ENCODE assay signal across 9 cellular contexts in genomic region chr17:35088911-35089845, GRCh38. TPM values are rescaled to one million over a fixed set of nuclear protein-coding genes. Genes with fewer than 3 reads are reported as not detected.
DNase-seq lines count a peak whose midpoint lies in the region; ATAC-seq and TF ChIP-seq lines count a peak whose summit lies in the region.
"Had no signal": no experiment of that assay in that cellular context is flagged by ENCODE, and none has a peak within 500 bp of the region (broad histone marks: within the 10 kb centered on the region; RNA-seq: fewer than 3 reads in every experiment).

No MANE protein-coding gene starts in this region.

- H3K36me3 Mint-ChIP-seq in CD14-positive monocyte = peaks cover 0 to 7% of the 10 kb centered on the region in 2 donors
- H3K36me3 Mint-ChIP-seq in activated CD4-positive, alpha-beta memory T cell treated with anti-CD3 and anti-CD28 coated beads for 36 hours = peaks cover 3% of the 10 kb centered on the region

- H3K4me3 Mint-ChIP-seq in CD14-positive monocyte = peak overlapping the region; percentile 91 to 97
- peak overlapping the region; percentile 91 for H3K4me3 Mint-ChIP-seq in activated CD4-positive, alpha-beta memory T cell treated with anti-CD3 and anti-CD28 coated beads for 36 hours

- POLR2A ChIA-PET in activated CD4-positive, alpha-beta memory T cell treated with anti-CD3 and anti-CD28 coated beads for 36 hours (lab: Charles Lee) = interaction anchor here (0.9 to 2.2 kb wide), 8 partner anchors 15 to 720 kb away, joined by 3 to 24 read pairs (median 6); partner anchors contain the start of genes FNDC8, RFFL and TAF15

- H3K9me3 ChIP-seq in duodenal mucosa (ENCODE audit: control insufficient read depth in 1 of 2, low read length in 2 of 2) (no peaks in the 10 kb centered on the region), lower lobe of right lung (no peaks in the 10 kb centered on the region)

- peaks cover 19 to 30% of the 10 kb centered on the region in 2 donors for H3K4me1 ChIP-seq in duodenal mucosa (ENCODE audit: control insufficient read depth in 1 of 2, insufficient read depth in 2 of 2, low read length in 2 of 2)
- H3K4me1 ChIP-seq in lower lobe of right lung = peaks cover 24% of the 10 kb centered on the region

- H3K4me1 Mint-ChIP-seq in CD14-positive monocyte = peaks cover 30% of the 10 kb centered on the region
- peaks cover 43% of the 10 kb centered on the region for H3K4me1 Mint-ChIP-seq in activated CD4-positive, alpha-beta memory T cell treated with anti-CD3 and anti-CD28 coated beads for 36 hours (ENCODE audit: low read depth)

- intact Hi-C loops in CD14-positive monocyte (cut with micrococcal nuclease) = loop anchor here (1.0 to 5.0 kb wide), 7 partner anchors 26 to 107 kb away; partner anchors contain the start of genes LIG3 (in 1 of the 2) and RFFL (in 1 of the 2)
- intact Hi-C loops in activated CD4-positive, alpha-beta memory T cell treated with anti-CD3 and anti-CD28 coated beads for 36 hours (cut with micrococcal nuclease) = loop anchor here (1.0 to 2.0 kb wide), 11 partner anchors 9 to 154 kb away; partner anchors contain the start of genes LIG3, RAD51D, RFFL and SLFN5
- intact Hi-C loops in lower lobe of right lung (cut with DNase I) = no loop called here

- H3K27ac ChIP-seq in duodenal mucosa (ENCODE audit: low read depth, low read length) = peak overlapping the region; percentile 85
- H3K27ac ChIP-seq in lower lobe of right lung = peak overlapping the region; percentile 93

- ATAC-seq in HG03439 (IDR thresholded peaks at IDR 0.05; ENCODE audit: unreplicated experiment) (peak; percentile 61), lower lobe of right lung (peak; percentile 97 to 98)

- H3K4me3 ChIP-seq in duodenal mucosa (ENCODE audit: low read depth in 1 of 2, low read length in 2 of 2) (peak overlapping the region; percentile 93 to 98), lower lobe of right lung (peak overlapping the region; percentile 92)

- peaks cover 0 to 2% (median 0%) of the 10 kb centered on the region in 3 donors for H3K27me3 Mint-ChIP-seq in CD14-positive monocyte (ENCODE audit: low read depth in 3 of 3)
- no peaks in the 10 kb centered on the region for H3K27me3 Mint-ChIP-seq in activated CD4-positive, alpha-beta memory T cell treated with anti-CD3 and anti-CD28 coated beads for 36 hours

- H3K27me3 ChIP-seq in duodenal mucosa (ENCODE audit: control insufficient read depth in 1 of 2, insufficient read depth in 2 of 2, low read length in 2 of 2) (no peaks in the 10 kb centered on the region), lower lobe of right lung (ENCODE audit: low read depth) (no peaks in the 10 kb centered on the region)

- H3K36me3 ChIP-seq in duodenal mucosa (ENCODE audit: control insufficient read depth in 1 of 2, insufficient read depth in 2 of 2, low read length in 2 of 2) = no peaks in the 10 kb centered on the region
- no peaks in the 10 kb centered on the region for H3K36me3 ChIP-seq in lower lobe of right lung

- H3K9ac ChIP-seq in duodenal mucosa (ENCODE audit: low read depth in 1 of 2, low read length in 2 of 2) = peak overlapping the region; percentile 97 to 98

- CTCF ChIA-PET in activated CD4-positive, alpha-beta memory T cell treated with anti-CD3 and anti-CD28 coated beads for 36 hours (lab: Charles Lee) = interaction anchor here (0.7 to 3.7 kb wide), 34 partner anchors 8 to 547 kb away, joined by 3 to 43 read pairs (median 5); partner anchors contain the start of genes RAD51D and RFFL

- H3K9me3 Mint-ChIP-seq in CD14-positive monocyte = no peaks in the 10 kb centered on the region
- H3K9me3 Mint-ChIP-seq in activated CD4-positive, alpha-beta memory T cell treated with anti-CD3 and anti-CD28 coated beads for 36 hours = no peaks in the 10 kb centered on the region

- peak overlapping the region; percentile 89 to 97 (median 94) for H3K27ac Mint-ChIP-seq in CD14-positive monocyte
- peak overlapping the region; percentile 96 for H3K27ac Mint-ChIP-seq in activated CD4-positive, alpha-beta memory T cell treated with anti-CD3 and anti-CD28 coated beads for 36 hours

- TF ChIP-seq CTCF in CD14-positive monocyte (IDR thresholded peaks at IDR 0.05) = peak; percentile 83
- TF ChIP-seq CTCF in lower lobe of right lung (IDR thresholded peaks at IDR 0.05) = peak; percentile 82

- DNase-seq in CD14-positive monocyte (ENCODE audit: low spot score) = peak; percentile 74
- DNase-seq in GM19240 (ENCODE audit: insufficient read length, low spot score) = peak; percentile 38
- DNase-seq in NCI-H69 (lab: John Stamatoyannopoulos, UW) = peak; percentile 96
- DNase-seq in activated CD4-positive, alpha-beta memory T cell treated with anti-CD3 and anti-CD28 coated beads for 36 hours = peak; percentile 93
- peak; percentile 90 for DNase-seq in lower lobe of right lung
- DNase-seq in stimulated activated CD4-positive, alpha-beta T cell treated with anti-CD3 and anti-CD28 coated beads, TNF-alpha, amount 100 ng/mL, for 4 hours (ENCODE audit: low read depth in 3 of 3) = peak; percentile 81 to 86 (median 86)

RNA-seq across cellular contexts. Expression of gene RFFL, which starts 25.7 kb away (rescaled TPM):
- 10 to 100 TPM; 16.1 to 24.7 TPM for polyA plus RNA-seq in CD14-positive monocyte
- 10 to 100 TPM; 30.5 to 32.8 TPM for total RNA-seq in activated CD4-positive, alpha-beta memory T cell treated with anti-CD3 and anti-CD28 coated beads for 36 hours
- 27.6 TPM for total RNA-seq in lower lobe of right lung

RNA-seq across cellular contexts. Expression of gene RAD51D, which starts 30.5 kb away (rescaled TPM):
- polyA plus RNA-seq in CD14-positive monocyte = 1 to 10 TPM; 4.4 to 6.9 TPM
- 10 to 100 TPM; 29.7 to 36.7 TPM for total RNA-seq in activated CD4-positive, alpha-beta memory T cell treated with anti-CD3 and anti-CD28 coated beads for 36 hours
- total RNA-seq in lower lobe of right lung = 13.2 TPM

RNA-seq across cellular contexts. Expression of gene FNDC8, which starts 32.2 kb away (rescaled TPM):
- not detected for polyA plus RNA-seq in CD14-positive monocyte
- total RNA-seq in activated CD4-positive, alpha-beta memory T cell treated with anti-CD3 and anti-CD28 coated beads for 36 hours = not detected
- total RNA-seq in lower lobe of right lung = not detected
- total RNA-seq: glomerular endothelial cell had no signal

RNA-seq across cellular contexts. Expression of gene NLE1, which starts 52.9 kb away (rescaled TPM):
- 1 to 10 TPM; 1.6 to 2.2 TPM for polyA plus RNA-seq in CD14-positive monocyte
- 10 to 100 TPM; 29.9 to 31.4 TPM for total RNA-seq in activated CD4-positive, alpha-beta memory T cell treated with anti-CD3 and anti-CD28 coated beads for 36 hours
- total RNA-seq in lower lobe of right lung = 9.0 TPM

RNA-seq across cellular contexts. Expression of gene UNC45B, which starts 58.4 kb away (rescaled TPM):
- not detected for polyA plus RNA-seq in CD14-positive monocyte
- total RNA-seq in activated CD4-positive, alpha-beta memory T cell treated with anti-CD3 and anti-CD28 coated beads for 36 hours = under 1 TPM; 0.05 to 0.07 TPM
- 0.77 TPM for total RNA-seq in lower lobe of right lung

Comparison
In these comparisons a context has a peak if more than half of its experiments do, and no peak if none do; other contexts are left out.
1. Peak in every context shown above with its lines: DNase-seq, ATAC-seq, H3K4me3 ChIP-seq and H3K27ac ChIP-seq.
2. DNase-seq: peak in every context shown above with its lines; median percentile 96 in NCI-H69; 93 in activated CD4-positive, alpha-beta memory T cell treated with anti-CD3 and anti-CD28 coated beads for 36 hours; 90 in lower lobe of right lung; 86 in stimulated activated CD4-positive, alpha-beta T cell treated with anti-CD3 and anti-CD28 coated beads, TNF-alpha, amount 100 ng/mL, for 4 hours; 74 in CD14-positive monocyte; 38 in GM19240.